In genomic region chr16:2751577-2752034, GRCh38 we compare ENCODE assay signal across 2 cellular contexts.
TF ChIP-seq lines count a peak whose summit lies in the region.

No MANE protein-coding gene starts in this region.

TF ChIP-seq in SK-N-SH, 30 proteins besides CTCF, POLR2A, EP300 and RAD21 (continued from another document):
- TF ChIP-seq NRF1 (IDR thresholded peaks at IDR 0.05; ENCODE audit: low read depth, low read length) (no peak), RXRA (IDR thresholded peaks at IDR 0.05; ENCODE audit: borderline replicate concordance, low read depth) (no peak)

TF ChIP-seq in SK-N-SH treated with all-trans-retinoic acid at 6 μM for 48 hours, 23 proteins besides CTCF, POLR2A, EP300 and RAD21 (continued from another document):
- TF ChIP-seq POU6F1 (CRISPR knock-in tag; IDR thresholded peaks at IDR 0.05; ENCODE audit: borderline replicate concordance, low read depth) (no peak), ISL1 (CRISPR knock-in tag; IDR thresholded peaks at IDR 0.05) (no peak), ARNTL (CRISPR knock-in tag; IDR thresholded peaks at IDR 0.05; ENCODE audit: borderline replicate concordance, low read depth) (no peak), BACH2 (CRISPR knock-in tag; IDR thresholded peaks at IDR 0.05; ENCODE audit: borderline replicate concordance) (no peak), GLIS3 (CRISPR knock-in tag; IDR thresholded peaks at IDR 0.05) (no peak), ZFP30 (CRISPR knock-in tag; IDR thresholded peaks at IDR 0.05) (no peak), CSDC2 (CRISPR knock-in tag; IDR thresholded peaks at IDR 0.05) (no peak), SNAI2 (CRISPR knock-in tag; IDR thresholded peaks at IDR 0.05) (no peak), TOX (CRISPR knock-in tag; IDR thresholded peaks at IDR 0.05; ENCODE audit: borderline replicate concordance) (no peak)
- TF ChIP-seq, protein P1, sequence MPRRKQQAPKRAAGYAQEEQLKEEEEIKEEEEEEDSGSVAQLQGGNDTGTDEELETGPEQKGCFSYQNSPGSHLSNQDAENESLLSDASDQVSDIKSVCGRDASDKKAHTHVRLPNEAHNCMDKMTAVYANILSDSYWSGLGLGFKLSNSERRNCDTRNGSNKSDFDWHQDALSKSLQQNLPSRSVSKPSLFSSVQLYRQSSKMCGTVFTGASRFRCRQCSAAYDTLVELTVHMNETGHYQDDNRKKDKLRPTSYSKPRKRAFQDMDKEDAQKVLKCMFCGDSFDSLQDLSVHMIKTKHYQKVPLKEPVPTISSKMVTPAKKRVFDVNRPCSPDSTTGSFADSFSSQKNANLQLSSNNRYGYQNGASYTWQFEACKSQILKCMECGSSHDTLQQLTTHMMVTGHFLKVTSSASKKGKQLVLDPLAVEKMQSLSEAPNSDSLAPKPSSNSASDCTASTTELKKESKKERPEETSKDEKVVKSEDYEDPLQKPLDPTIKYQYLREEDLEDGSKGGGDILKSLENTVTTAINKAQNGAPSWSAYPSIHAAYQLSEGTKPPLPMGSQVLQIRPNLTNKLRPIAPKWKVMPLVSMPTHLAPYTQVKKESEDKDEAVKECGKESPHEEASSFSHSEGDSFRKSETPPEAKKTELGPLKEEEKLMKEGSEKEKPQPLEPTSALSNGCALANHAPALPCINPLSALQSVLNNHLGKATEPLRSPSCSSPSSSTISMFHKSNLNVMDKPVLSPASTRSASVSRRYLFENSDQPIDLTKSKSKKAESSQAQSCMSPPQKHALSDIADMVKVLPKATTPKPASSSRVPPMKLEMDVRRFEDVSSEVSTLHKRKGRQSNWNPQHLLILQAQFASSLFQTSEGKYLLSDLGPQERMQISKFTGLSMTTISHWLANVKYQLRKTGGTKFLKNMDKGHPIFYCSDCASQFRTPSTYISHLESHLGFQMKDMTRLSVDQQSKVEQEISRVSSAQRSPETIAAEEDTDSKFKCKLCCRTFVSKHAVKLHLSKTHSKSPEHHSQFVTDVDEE (CRISPR knock-in tag; IDR thresholded peaks at IDR 0.05): no peak
